Comparison of ENCODE assay signal across 16 cellular contexts in genomic region chr9:1722404-1722803, GRCh38.
DNase-seq lines count a peak whose midpoint lies in the region; ATAC-seq and TF ChIP-seq lines count a peak whose summit lies in the region.
"Had no signal": no experiment of that assay in that cellular context is flagged by ENCODE, and none has a peak within 500 bp of the region (broad histone marks: within the 10 kb centered on the region; RNA-seq: fewer than 3 reads in every experiment).

No MANE protein-coding gene starts in this region.

- no peaks in the 10 kb centered on the region for H3K36me3 Mint-ChIP-seq in stimulated activated effector memory CD8-positive, alpha-beta T cell treated with anti-CD3 and anti-CD28 coated beads, Interleukin-12 subunit alpha, Interleukin-12 subunit beta, amount 100 ng/mL, for 72 hours
- H3K36me3 Mint-ChIP-seq: T-cell had no signal

- H3K4me1 Mint-ChIP-seq in stimulated activated effector memory CD8-positive, alpha-beta T cell treated with anti-CD3 and anti-CD28 coated beads, Interleukin-12 subunit alpha, Interleukin-12 subunit beta, amount 100 ng/mL, for 72 hours: no peaks in the 10 kb centered on the region
- H3K4me1 Mint-ChIP-seq: activated CD4-positive, alpha-beta T cell treated with anti-CD3 and anti-CD28 coated beads, Interleukin-2, amount 10 ng/mL, durations not matched to agents 7 days and 5 days; T-cell had no signal

- no peaks in the 10 kb centered on the region for H3K9me3 Mint-ChIP-seq in stimulated activated effector memory CD8-positive, alpha-beta T cell treated with anti-CD3 and anti-CD28 coated beads, Interleukin-12 subunit alpha, Interleukin-12 subunit beta, amount 100 ng/mL, for 72 hours
- H3K9me3 Mint-ChIP-seq: activated CD4-positive, alpha-beta T cell treated with anti-CD3 and anti-CD28 coated beads, Interleukin-2, amount 10 ng/mL, durations not matched to agents 7 days and 5 days; activated T-helper 1 cell treated with anti-CD3 and anti-CD28 coated beads, Interleukin-12 subunit alpha, Interleukin-12 subunit beta, Interleukin-2, Interleukin-4 antibody, amounts not matched to agents 30 ng/mL and 10 ng/mL and 1 ng/mL, durations not matched to agents 14 hours and 24 hours and 36 hours had no signal

- no peak overlapping the region for H3K4me3 ChIP-seq in SJCRH30
- no peak overlapping the region for H3K4me3 ChIP-seq in mucosa of descending colon
- H3K4me3 ChIP-seq: lung had no signal

- ATAC-seq in HG03442 (IDR thresholded peaks at IDR 0.05; ENCODE audit: unreplicated experiment) (peak; percentile 60), mucosa of descending colon (peak; percentile 73), GM21528 (IDR thresholded peaks at IDR 0.05; ENCODE audit: low FRiP score, unreplicated experiment) (no peak)
- ATAC-seq in stimulated activated effector memory CD8-positive, alpha-beta T cell treated with anti-CD3 and anti-CD28 coated beads, Interleukin-12 subunit alpha, Interleukin-12 subunit beta, amount 100 ng/mL, for 72 hours: no peak
- ATAC-seq: T-cell had no signal

- intact Hi-C loops in mucosa of descending colon (cut with DNase I, micrococcal nuclease): no loop called here

- H3K4me1 ChIP-seq in SJCRH30 (peaks cover 22% of the 10 kb centered on the region), mucosa of descending colon (ENCODE audit: low read depth) (no peaks in the 10 kb centered on the region)

- no peak overlapping the region for H3K27ac ChIP-seq in SJCRH30

- DNase-seq in NCI-H1417 (lab: John Stamatoyannopoulos, UW): peak in 2 of 3 experiments; percentile 0 to 11
- no peak for DNase-seq in NCI-H1417 treated with DMSO at 0.1 percent for 48 hours (lab: John Stamatoyannopoulos, UW)
- peak; percentile 27 to 48 for DNase-seq in SJCRH30
- DNase-seq in mucosa of descending colon: peak in 1 of 3 donors; percentile 14
- no peak for DNase-seq in stimulated activated CD8-positive, alpha-beta memory T cell treated with anti-CD3 and anti-CD28 coated beads, Interleukin-4, amount 100 ng/mL, for 48 hours
- no peak for DNase-seq in stimulated activated effector memory CD8-positive, alpha-beta T cell treated with anti-CD3 and anti-CD28 coated beads, Interleukin-12 subunit alpha, Interleukin-12 subunit beta, amount 100 ng/mL, for 72 hours (ENCODE audit: low spot score in 2 of 2)
- DNase-seq: activated CD4-positive, alpha-beta T cell treated with anti-CD3 and anti-CD28 coated beads, Interleukin-2, amount 10 ng/mL, durations not matched to agents 7 days and 5 days; effector CD8-positive, alpha-beta T cell; glutamatergic neuron; NCI-H774; occipital lobe; T-cell had no signal

- no peak for TF ChIP-seq CTCF in mucosa of descending colon (IDR thresholded peaks at IDR 0.05)

- no peaks in the 10 kb centered on the region for H3K36me3 ChIP-seq in SJCRH30
- no peaks in the 10 kb centered on the region for H3K36me3 ChIP-seq in mucosa of descending colon (ENCODE audit: low read depth)

- H3K4me3 Mint-ChIP-seq in stimulated activated effector memory CD8-positive, alpha-beta T cell treated with anti-CD3 and anti-CD28 coated beads, Interleukin-12 subunit alpha, Interleukin-12 subunit beta, amount 100 ng/mL, for 72 hours: no peak overlapping the region
- H3K4me3 Mint-ChIP-seq: activated CD4-positive, alpha-beta T cell treated with anti-CD3 and anti-CD28 coated beads, Interleukin-2, amount 10 ng/mL, durations not matched to agents 7 days and 5 days; activated T-helper 1 cell treated with anti-CD3 and anti-CD28 coated beads, Interleukin-12 subunit alpha, Interleukin-12 subunit beta, Interleukin-2, Interleukin-4 antibody, amounts not matched to agents 30 ng/mL and 10 ng/mL and 1 ng/mL, durations not matched to agents 14 hours and 24 hours and 36 hours; T-cell had no signal

- H3K27me3 ChIP-seq in SJCRH30: no peaks in the 10 kb centered on the region

- H3K9me3 ChIP-seq in SJCRH30 (replicated peaks) (no peaks in the 10 kb centered on the region), mucosa of descending colon (no peaks in the 10 kb centered on the region)

- H3K27ac Mint-ChIP-seq in stimulated activated effector memory CD8-positive, alpha-beta T cell treated with anti-CD3 and anti-CD28 coated beads, Interleukin-12 subunit alpha, Interleukin-12 subunit beta, amount 100 ng/mL, for 72 hours: no peak overlapping the region
- H3K27ac Mint-ChIP-seq: activated CD4-positive, alpha-beta T cell treated with anti-CD3 and anti-CD28 coated beads, Interleukin-2, amount 10 ng/mL, durations not matched to agents 7 days and 5 days; activated T-helper 1 cell treated with anti-CD3 and anti-CD28 coated beads, Interleukin-12 subunit alpha, Interleukin-12 subunit beta, Interleukin-2, Interleukin-4 antibody, amounts not matched to agents 30 ng/mL and 10 ng/mL and 1 ng/mL, durations not matched to agents 14 hours and 24 hours and 36 hours; T-cell had no signal

Comparison
In these comparisons a context has a peak if more than half of its experiments do, and no peak if none do; other contexts are left out.
1. DNase-seq: peak in NCI-H1417 (2 of 3) and SJCRH30 (2 of 2); none in NCI-H1417 treated with DMSO at 0.1 percent for 48 hours (single experiment), stimulated activated CD8-positive, alpha-beta memory T cell treated with anti-CD3 and anti-CD28 coated beads, Interleukin-4, amount 100 ng/mL, for 48 hours (single experiment) and stimulated activated effector memory CD8-positive, alpha-beta T cell treated with anti-CD3 and anti-CD28 coated beads, Interleukin-12 subunit alpha, Interleukin-12 subunit beta, amount 100 ng/mL, for 72 hours (0 of 2).
2. ATAC-seq: peak in HG03442 (single experiment) and mucosa of descending colon (single experiment); none in GM21528 (single experiment) and stimulated activated effector memory CD8-positive, alpha-beta T cell treated with anti-CD3 and anti-CD28 coated beads, Interleukin-12 subunit alpha, Interleukin-12 subunit beta, amount 100 ng/mL, for 72 hours (single experiment).